Comparison of ENCODE assay signal across 8 cellular contexts in genomic region chr11:61917043-61917356, GRCh38. TPM values are rescaled to one million over a fixed set of nuclear protein-coding genes. Genes with fewer than 3 reads are reported as not detected.
A peak's percentile ranks its signal among the peaks of the same experiment; 100 is the strongest.
DNase-seq lines count a peak whose midpoint lies in the region; ATAC-seq and TF ChIP-seq lines count a peak whose summit lies in the region.

No MANE protein-coding gene starts in this region.

- H3K4me3 Mint-ChIP-seq in activated T-cell treated with anti-CD3 and anti-CD28 coated beads, Interleukin-2, amount 50 U/mL, for 4 hours, result peak overlapping the region; percentile 50

- TF ChIP-seq CTCF in brain microvascular endothelial cell (IDR thresholded peaks at IDR 0.05; ENCODE audit: low read depth, low read length, missing control alignments) (no peak), lower lobe of right lung (IDR thresholded peaks at IDR 0.05) (no peak), tibial artery (IDR thresholded peaks at IDR 0.05) (no peak)

- H3K27me3 ChIP-seq in brain microvascular endothelial cell (replicated peaks) (peaks cover 21% of the 10 kb centered on the region), lower lobe of right lung (ENCODE audit: low read depth) (peaks cover 28% of the 10 kb centered on the region), tibial artery (peaks cover 0 to 19% of the 10 kb centered on the region in 2 donors)

- no peaks in the 10 kb centered on the region for H3K9me3 ChIP-seq in lower lobe of right lung
- H3K9me3 ChIP-seq in tibial artery, result no peaks in the 10 kb centered on the region

- H3K27me3 Mint-ChIP-seq in activated T-cell treated with anti-CD3 and anti-CD28 coated beads, Interleukin-2, amount 50 U/mL, for 4 hours (ENCODE audit: low read depth), result peaks cover 72% of the 10 kb centered on the region

- intact Hi-C loops in lower lobe of right lung (cut with DNase I), result no loop called here
- intact Hi-C loops in tibial artery (cut with DNase I; ENCODE audit: low total_unique reads), result no loop called here

- no peaks in the 10 kb centered on the region for H3K9me3 Mint-ChIP-seq in activated T-cell treated with anti-CD3 and anti-CD28 coated beads, Interleukin-2, amount 50 U/mL, for 4 hours

- no peak for DNase-seq in activated T-cell treated with anti-CD3 and anti-CD28 coated beads, Interleukin-2, amount 50 U/mL, for 4 hours
- no peak for DNase-seq in activated T-cell treated with anti-CD3 and anti-CD28 coated beads, Interleukin-2, amount 50 U/mL, for 1 hour
- DNase-seq in brain microvascular endothelial cell, result no peak
- DNase-seq in lower lobe of right lung, result no peak
- DNase-seq in tibial artery, result no peak
- DNase-seq in NCI-H524 treated with DMSO at 0.1 percent for 48 hours (lab: John Stamatoyannopoulos, UW), result no peak
- DNase-seq in NCI-H2107 treated with DMSO at 0.1 percent for 48 hours (lab: John Stamatoyannopoulos, UW; ENCODE audit: unreplicated experiment), result no peak

- peaks cover 8% of the 10 kb centered on the region for H3K4me1 Mint-ChIP-seq in activated T-cell treated with anti-CD3 and anti-CD28 coated beads, Interleukin-2, amount 50 U/mL, for 4 hours (ENCODE audit: low read depth)

- H3K36me3 ChIP-seq in brain microvascular endothelial cell (replicated peaks) (no peaks in the 10 kb centered on the region), lower lobe of right lung (no peaks in the 10 kb centered on the region), tibial artery (no peaks in the 10 kb centered on the region)

- ATAC-seq in activated T-cell treated with anti-CD3 and anti-CD28 coated beads, Interleukin-2, amount 50 U/mL, for 4 hours, result peak; percentile 13 to 18
- ATAC-seq in lower lobe of right lung, result no peak
- ATAC-seq in HG03045 (IDR thresholded peaks at IDR 0.05; ENCODE audit: unreplicated experiment), result no peak

- in situ Hi-C loops in brain microvascular endothelial cell (cut with HindIII; ENCODE audit: low pct_ligation_motif_present, low sequenced_read_pairs), result loop anchor here (25.0 kb wide), 1 partner anchor 195 kb away; the partner anchor contains the start of gene INCENP

- H3K4me3 ChIP-seq in brain microvascular endothelial cell (ENCODE audit: low read depth, low read length), result peak overlapping the region; percentile 43
- peak overlapping the region; percentile 54 for H3K4me3 ChIP-seq in lower lobe of right lung
- peak overlapping the region; percentile 62 to 67 for H3K4me3 ChIP-seq in tibial artery

- H3K27ac ChIP-seq in brain microvascular endothelial cell (no peak overlapping the region), lower lobe of right lung (peak overlapping the region; percentile 46), tibial artery (peak overlapping the region; percentile 64 to 71)

- H3K4me1 ChIP-seq in lower lobe of right lung, result peaks cover 25% of the 10 kb centered on the region
- peaks cover 0 to 22% (median 12%) of the 10 kb centered on the region in 4 donors for H3K4me1 ChIP-seq in tibial artery

- no peaks in the 10 kb centered on the region for H3K36me3 Mint-ChIP-seq in activated T-cell treated with anti-CD3 and anti-CD28 coated beads, Interleukin-2, amount 50 U/mL, for 4 hours (ENCODE audit: insufficient read depth)

RNA-seq across cellular contexts. Expression of gene RAB3IL1, which starts 0.4 kb away (rescaled TPM):
- total RNA-seq in activated T-cell treated with anti-CD3 and anti-CD28 coated beads, Interleukin-2, amount 50 U/mL, for 4 hours, result 1 to 10 TPM in 1 of 3 donors, under 1 TPM in 1, not detected in 1; 0.15 to 1.4 TPM
- 11.4 TPM for total RNA-seq in lower lobe of right lung

RNA-seq across cellular contexts. Expression of gene FADS3, which starts 25.7 kb away (rescaled TPM):
- total RNA-seq in activated T-cell treated with anti-CD3 and anti-CD28 coated beads, Interleukin-2, amount 50 U/mL, for 4 hours, result 1 to 10 TPM; 2.6 to 4.1 (median 2.8) TPM
- 50.1 TPM for total RNA-seq in lower lobe of right lung

RNA-seq across cellular contexts. Expression of gene BEST1, which starts 33.2 kb away (rescaled TPM):
- total RNA-seq in activated T-cell treated with anti-CD3 and anti-CD28 coated beads, Interleukin-2, amount 50 U/mL, for 4 hours, result not detected
- total RNA-seq in lower lobe of right lung, result 14.1 TPM

RNA-seq across cellular contexts. Expression of gene FTH1, which starts 50.4 kb away (rescaled TPM):
- total RNA-seq in activated T-cell treated with anti-CD3 and anti-CD28 coated beads, Interleukin-2, amount 50 U/mL, for 4 hours, result 100 to 1,000 TPM; 351 to 505 (median 363) TPM
- 4,616 TPM for total RNA-seq in lower lobe of right lung

Comparison
In these comparisons a context has a peak if more than half of its experiments do, and no peak if none do; other contexts are left out.
1. ATAC-seq: peak in activated T-cell treated with anti-CD3 and anti-CD28 coated beads, Interleukin-2, amount 50 U/mL, for 4 hours (2 of 2); none in lower lobe of right lung (0 of 2) and HG03045 (single experiment).
2. RNA of gene FADS3, which starts 25.7 kb away (total RNA-seq): 50.1 TPM in lower lobe of right lung (single experiment); 2.6 to 4.1 TPM in activated T-cell treated with anti-CD3 and anti-CD28 coated beads, Interleukin-2, amount 50 U/mL, for 4 hours; every median in the first group is over 10 times any median in the second.
3. RNA of gene BEST1, which starts 33.2 kb away (total RNA-seq): 14.1 TPM in lower lobe of right lung (single experiment); not detected in activated T-cell treated with anti-CD3 and anti-CD28 coated beads, Interleukin-2, amount 50 U/mL, for 4 hours; every median in the first group is over 10 times any median in the second.
4. Peak in every context shown above with its lines, with median percentiles within 50 percentile points of each other: H3K4me3 ChIP-seq.